ENCODE assay signal across 8 cellular contexts in genomic region chr2:224359569-224359968, GRCh38. TPM values are rescaled to one million over a fixed set of nuclear protein-coding genes. Genes with fewer than 3 reads are reported as not detected.
DNase-seq lines count a peak whose midpoint lies in the region; ATAC-seq, FAIRE-seq and TF ChIP-seq lines count a peak whose summit lies in the region.
"Had no signal": no experiment of that assay in that cellular context is flagged by ENCODE, and none has a peak within 500 bp of the region (broad histone marks: within the 10 kb centered on the region; RNA-seq: fewer than 3 reads in every experiment).

No MANE protein-coding gene starts in this region.

- no peaks in the 10 kb centered on the region for H3K79me1 ChIP-seq in mesenchymal stem cell (replicated peaks; ENCODE audit: low read length, poor library complexity, severe bottlenecking)

- H2BK12ac ChIP-seq in mesenchymal stem cell (ENCODE audit: low read length in 2 of 2): no peak overlapping the region

- no peak overlapping the region for H2AK5ac ChIP-seq in mesenchymal stem cell (ENCODE audit: low read length, severe bottlenecking)

- no peak for FAIRE-seq in pancreas (lab: Jason Lieb, UNC)

- H4K91ac ChIP-seq in mesenchymal stem cell (ENCODE audit: low read length): no peak overlapping the region

- ATAC-seq in HG03159 (IDR thresholded peaks at IDR 0.05; ENCODE audit: unreplicated experiment) (peak; percentile 45), aorta (ENCODE audit: low FRiP score) (no peak), pancreas (no peak), sciatic nerve (no peak)
- ATAC-seq: stimulated activated naive B cell treated with anti-CD40 and anti-IgM and Interleukin-4, amounts not matched to agents 10 μg/mL and 1 μg/mL and 100 μg/mL, for 72 hours had no signal

- H3K36me3 ChIP-seq in mesenchymal stem cell (ENCODE audit: control insufficient read depth in 1 of 2, insufficient read depth in 2 of 2, low read depth in 1 of 2, low read length in 2 of 2) (no peaks in the 10 kb centered on the region), aorta (ENCODE audit: control insufficient read depth in 1 of 2, insufficient read depth in 2 of 2, low read length in 1 of 2) (no peaks in the 10 kb centered on the region), pancreas (no peaks in the 10 kb centered on the region)

- H3K9me3 ChIP-seq in mesenchymal stem cell (ENCODE audit: control insufficient read depth, low read length) (no peaks in the 10 kb centered on the region), aorta (ENCODE audit: control insufficient read depth, low read length) (no peaks in the 10 kb centered on the region), pancreas (no peaks in the 10 kb centered on the region)

- no peak overlapping the region for H4K8ac ChIP-seq in mesenchymal stem cell (ENCODE audit: low read length)

- TF ChIP-seq CTCF in pancreas (IDR thresholded peaks at IDR 0.05): no peak

- 72% methylated on average over 3 of the region's 3 CpGs for WGBS in mesenchymal stem cell
- 78 to 83% methylated on average over 3 of the region's 3 CpGs for WGBS in aorta, 2 donors
- WGBS in pancreas, 2 donors: 63 to 76% methylated on average over 3 of the region's 3 CpGs

- DNase-seq in ELR (ENCODE audit: low read depth) (peak; percentile 40), UCSD-AML1 (lab: John Stamatoyannopoulos, UW; ENCODE audit: unreplicated experiment) (peak; percentile 21), mesenchymal stem cell (no peak), aorta (no peak), pancreas (no peak), sciatic nerve (ENCODE audit: low spot score) (no peak)
- DNase-seq: stimulated activated naive B cell treated with anti-CD40 and anti-IgM and Interleukin-4, amounts not matched to agents 10 μg/mL and 1 μg/mL and 100 μg/mL, for 72 hours had no signal

- no peak overlapping the region for H3K4me3 ChIP-seq in mesenchymal stem cell (ENCODE audit: insufficient read depth in 1 of 2, low read depth in 1 of 2, low read length in 2 of 2)
- no peak overlapping the region for H3K4me3 ChIP-seq in aorta (ENCODE audit: low read length in 2 of 2)
- no peak overlapping the region for H3K4me3 ChIP-seq in pancreas

- H3K27ac ChIP-seq in mesenchymal stem cell (ENCODE audit: low read length, poor library complexity, severe bottlenecking) (no peak overlapping the region), aorta (ENCODE audit: low read depth in 1 of 2, low read length in 2 of 2) (no peak overlapping the region), pancreas (no peak overlapping the region)

- H3K23ac ChIP-seq in mesenchymal stem cell (ENCODE audit: low read length in 2 of 2): no peak overlapping the region

- no peak overlapping the region for H2BK5ac ChIP-seq in mesenchymal stem cell (ENCODE audit: low read depth, low read length, poor library complexity, severe bottlenecking)

- H3K14ac ChIP-seq in mesenchymal stem cell (ENCODE audit: low read length in 2 of 2): no peak overlapping the region

- H3K4me1 ChIP-seq in mesenchymal stem cell (ENCODE audit: control insufficient read depth, insufficient read depth, low read depth, low read length) (no peaks in the 10 kb centered on the region), aorta (ENCODE audit: control insufficient read depth in 1 of 2, insufficient read depth in 2 of 2, low read length in 2 of 2) (no peaks in the 10 kb centered on the region), pancreas (no peaks in the 10 kb centered on the region)

- peaks cover 0 to 2% of the 10 kb centered on the region in 2 experiments for H3K27me3 ChIP-seq in mesenchymal stem cell (ENCODE audit: control insufficient read depth in 1 of 2, insufficient read depth in 1 of 2, low read length in 2 of 2)
- no peaks in the 10 kb centered on the region for H3K27me3 ChIP-seq in aorta (ENCODE audit: control insufficient read depth in 1 of 2, insufficient read depth in 2 of 2, low read length in 1 of 2)
- H3K27me3 ChIP-seq in pancreas: no peaks in the 10 kb centered on the region

- no peak overlapping the region for H2BK15ac ChIP-seq in mesenchymal stem cell (ENCODE audit: low read depth, poor library complexity, severe bottlenecking)

- H3K18ac ChIP-seq in mesenchymal stem cell (ENCODE audit: low read depth in 1 of 2, low read length in 2 of 2): no peak overlapping the region

- H3K4ac ChIP-seq in mesenchymal stem cell (ENCODE audit: low read depth in 1 of 2, low read length in 2 of 2): no peak overlapping the region

- no peak overlapping the region for H3K4me2 ChIP-seq in mesenchymal stem cell (ENCODE audit: low read length, poor library complexity, severe bottlenecking)

- H2AFZ ChIP-seq in mesenchymal stem cell (ENCODE audit: low read depth, low read length): peak overlapping the region; percentile 37

- no peak overlapping the region for H3K9ac ChIP-seq in mesenchymal stem cell (ENCODE audit: low read length)

- intact Hi-C loops in aorta (cut with DNase I): loop anchor here (5.0 to 10.0 kb wide), 2 partner anchors 85 to 418 kb away; no protein-coding TSS in a partner anchor
- intact Hi-C loops in pancreas (cut with DNase I): loop anchor here in 1 of 3 donors (5.0 kb wide), 1 partner anchor 293 kb away; no protein-coding TSS in a partner anchor
- intact Hi-C loops in sciatic nerve (cut with DNase I): loop anchor here (5.0 kb wide), 1 partner anchor 288 kb away; no protein-coding TSS in a partner anchor

- H2BK120ac ChIP-seq in mesenchymal stem cell (ENCODE audit: low read depth, low read length): no peak overlapping the region

RNA-seq across cellular contexts. Expression of gene FAM124B, which starts 42.3 kb away (rescaled TPM):
- polyA plus RNA-seq in mesenchymal stem cell (2013, experiment 1 of 2): 0.94 TPM
- 0.84 TPM for polyA plus RNA-seq in mesenchymal stem cell (2013, experiment 2 of 2)
- 1 to 10 TPM; 2.4 to 4.8 TPM for total RNA-seq in aorta
- not detected for polyA plus RNA-seq in aorta
- under 1 TPM in 5 of 6 donors, not detected in 1; 0.09 to 0.78 (median 0.42) TPM for total RNA-seq in pancreas
- under 1 TPM; 0.15 to 0.26 TPM for polyA plus RNA-seq in pancreas
- total RNA-seq in sciatic nerve: 6.3 TPM

Comparison
In these comparisons a context has a peak if more than half of its experiments do, and no peak if none do; other contexts are left out.
1. DNase-seq: peak in ELR (single experiment) and UCSD-AML1 (single experiment); none in mesenchymal stem cell (single experiment), aorta (0 of 2), pancreas (0 of 6) and sciatic nerve (single experiment).